8 cellular contexts compared by ENCODE assay signal in genomic region chr21:39184050-39184980, GRCh38. TPM values are rescaled to one million over a fixed set of nuclear protein-coding genes. Genes with fewer than 3 reads are reported as not detected.
DNase-seq lines count a peak whose midpoint lies in the region; ATAC-seq and TF ChIP-seq lines count a peak whose summit lies in the region.

No MANE protein-coding gene starts in this region.

- peak; percentile 12 for DNase-seq in CD1c-positive myeloid dendritic cell (ENCODE audit: extremely low spot score)
- DNase-seq in kidney tubule cell (ENCODE audit: low spot score): peak; percentile 10
- no peak for DNase-seq in thoracic aorta (ENCODE audit: low spot score)
- no peak for DNase-seq in mesenteric fat pad (ENCODE audit: low spot score)
- no peak for DNase-seq in H4 (ENCODE audit: low spot score)

- H3K9me3 ChIP-seq in HUES64 (ENCODE audit: insufficient read depth, low read depth, low read length) (no peaks in the 10 kb centered on the region), thoracic aorta (no peaks in the 10 kb centered on the region)

- H3K9ac ChIP-seq in HUES64 (ENCODE audit: low read depth, low read length): peak overlapping the region; percentile 95

- TF ChIP-seq CTCF in thoracic aorta (IDR thresholded peaks at IDR 0.05): no peak

- H3K4me3 ChIP-seq in HUES64 (ENCODE audit: low read length) (peak overlapping the region; percentile 87), thoracic aorta (peak overlapping the region; percentile 85)

- H3K4me1 ChIP-seq in HUES64 (ENCODE audit: insufficient read depth, low read length): peaks cover 21% of the 10 kb centered on the region
- peaks cover 7 to 26% of the 10 kb centered on the region in 2 donors for H3K4me1 ChIP-seq in thoracic aorta (ENCODE audit: control insufficient read depth in 1 of 2, low read depth in 2 of 2)

- H3K27me3 ChIP-seq in HUES64 (ENCODE audit: insufficient read depth, low read length) (no peaks in the 10 kb centered on the region), thoracic aorta (replicated peaks; ENCODE audit: insufficient read depth) (no peaks in the 10 kb centered on the region)

- WGBS in HUES64: 5% methylated on average over 22 of the region's 22 CpGs
- WGBS in adipose tissue, 3 donors: 3 to 4% (median 3%) methylated on average over 22 of the region's 22 CpGs

- H3K27ac ChIP-seq in HUES64 (ENCODE audit: low read depth, low read length): peak overlapping the region; percentile 89
- peak overlapping the region; percentile 11 for H3K27ac ChIP-seq in adipose tissue (ENCODE audit: low read depth, low read length)
- peak overlapping the region; percentile 89 to 95 for H3K27ac ChIP-seq in thoracic aorta

- ATAC-seq in thoracic aorta (ENCODE audit: insufficient number of reproducible peaks, low FRiP score, low read depth): no peak
- no peak for ATAC-seq in HG02938 (IDR thresholded peaks at IDR 0.05; ENCODE audit: unreplicated experiment)

- H3K36me3 ChIP-seq in HUES64 (ENCODE audit: insufficient read depth, low read length) (peaks cover 15% of the 10 kb centered on the region), thoracic aorta (no peaks in the 10 kb centered on the region)

RNA-seq across cellular contexts. Expression of gene PSMG1, which starts 1.1 kb away (rescaled TPM):
- 98.6 TPM for polyA plus RNA-seq in HUES64 (2013, experiment 1 of 2)
- 85.3 TPM for polyA plus RNA-seq in HUES64 (2013, experiment 2 of 2)
- polyA plus RNA-seq in adipose tissue: 10 to 100 TPM; 26.2 to 36.5 (median 27.3) TPM
- total RNA-seq in thoracic aorta (10 to 100 TPM; 14.8 to 17.6 TPM), mesenteric fat pad (38.0 TPM)
- 204 and 213 TPM in 2 replicates for total RNA-seq in H4 (2014; rRNA removed; shearing (Covaris generic))

Comparison
In these comparisons a context has a peak if more than half of its experiments do, and no peak if none do; other contexts are left out.
1. DNase-seq: peak in CD1c-positive myeloid dendritic cell (single experiment) and kidney tubule cell (single experiment); none in thoracic aorta (single experiment), mesenteric fat pad (single experiment) and H4 (single experiment).
2. H3K27ac ChIP-seq: peak in every context shown above with its lines; median percentile 92 in thoracic aorta; 89 in HUES64; 11 in adipose tissue.